In genomic region chr16:62224810-62225209, GRCh38 we compare ENCODE assay signal across 25 cellular contexts.
"Had no signal": no experiment of that assay in that cellular context is flagged by ENCODE, and none has a peak within 500 bp of the region (broad histone marks: within the 10 kb centered on the region; RNA-seq: fewer than 3 reads in every experiment).

No MANE protein-coding gene starts in this region.

- H3K27ac ChIP-seq: RWPE1 had no signal

- H3K4me2 ChIP-seq: SK-N-SH had no signal

- H3K9ac ChIP-seq: SK-N-SH had no signal

- H3K9me3 ChIP-seq: SK-N-SH had no signal

- DNase-seq: IMR-90; Karpas-422; KG1; MM.1S; MV-4-11; NCI-H1048; NCI-H1105; NCI-H1417 treated with DMSO at 0.1 percent for 48 hours; NCI-H146; NCI-H1694 treated with DMSO at 0.1 percent for 48 hours; NCI-H1930; NCI-H2081; NCI-H2107; NCI-H2227 treated with DMSO at 0.1 percent for 48 hours; NCI-H524; NCI-H526 treated with DMSO at 0.1 percent for 48 hours; NCI-H748 treated with DMSO at 0.1 percent for 48 hours; NK-92 treated with Interleukin-12 subunit alpha and Interleukin-12 subunit beta, amount 100 ng/mL, for 24 hours; PC-3; SHP77; SK-N-SH; SW 1271 had no signal

- ATAC-seq: HepG2, Panc1, PC-3 had no signal

- H3K9me2 ChIP-seq: SK-N-SH had no signal
